ENCODE assay signal across 1 cellular context in the genomic region with DNA sequence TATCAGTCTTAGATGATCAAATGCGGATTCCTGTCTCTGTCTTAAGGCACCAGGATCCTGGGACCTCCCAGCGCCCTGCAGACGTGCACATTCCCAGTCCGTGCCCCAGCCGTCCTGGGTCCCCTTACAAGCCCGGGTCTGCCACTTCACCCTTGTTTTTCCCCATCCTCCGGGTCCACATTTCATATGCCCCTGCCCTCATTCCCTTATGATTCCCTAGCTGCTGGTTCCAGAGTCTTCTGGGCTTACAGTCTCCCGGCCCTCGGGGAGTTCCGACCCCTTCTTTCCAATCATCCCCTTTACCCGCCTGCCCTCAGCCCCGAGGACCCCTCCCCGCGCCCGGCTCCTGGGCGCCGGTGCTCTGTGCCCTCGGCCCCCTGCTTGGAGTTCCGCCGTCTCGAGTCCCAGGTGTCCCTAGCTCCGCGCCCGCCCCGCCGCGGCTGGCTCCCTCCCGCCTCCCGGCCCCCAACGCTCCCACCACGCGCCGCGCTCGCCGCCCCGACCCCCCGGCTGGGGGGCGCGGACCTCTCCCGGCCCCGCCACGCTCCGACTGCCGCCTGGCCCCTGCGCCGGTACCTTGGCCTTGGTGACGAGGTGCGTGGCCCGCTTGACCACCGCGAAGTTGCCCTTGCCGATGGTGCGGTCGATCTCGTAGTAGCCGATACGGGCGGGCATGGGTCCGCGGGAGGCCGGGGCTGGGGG.
A peak's percentile ranks its signal among the peaks of the same experiment; 100 is the strongest.
TF ChIP-seq lines count a peak whose summit lies in the region.

No MANE protein-coding gene starts in this region.

TF ChIP-seq in WTC11, 78 proteins besides CTCF, POLR2A, EP300 and RAD21 (continued from another document):
- TF ChIP-seq, protein P1, sequence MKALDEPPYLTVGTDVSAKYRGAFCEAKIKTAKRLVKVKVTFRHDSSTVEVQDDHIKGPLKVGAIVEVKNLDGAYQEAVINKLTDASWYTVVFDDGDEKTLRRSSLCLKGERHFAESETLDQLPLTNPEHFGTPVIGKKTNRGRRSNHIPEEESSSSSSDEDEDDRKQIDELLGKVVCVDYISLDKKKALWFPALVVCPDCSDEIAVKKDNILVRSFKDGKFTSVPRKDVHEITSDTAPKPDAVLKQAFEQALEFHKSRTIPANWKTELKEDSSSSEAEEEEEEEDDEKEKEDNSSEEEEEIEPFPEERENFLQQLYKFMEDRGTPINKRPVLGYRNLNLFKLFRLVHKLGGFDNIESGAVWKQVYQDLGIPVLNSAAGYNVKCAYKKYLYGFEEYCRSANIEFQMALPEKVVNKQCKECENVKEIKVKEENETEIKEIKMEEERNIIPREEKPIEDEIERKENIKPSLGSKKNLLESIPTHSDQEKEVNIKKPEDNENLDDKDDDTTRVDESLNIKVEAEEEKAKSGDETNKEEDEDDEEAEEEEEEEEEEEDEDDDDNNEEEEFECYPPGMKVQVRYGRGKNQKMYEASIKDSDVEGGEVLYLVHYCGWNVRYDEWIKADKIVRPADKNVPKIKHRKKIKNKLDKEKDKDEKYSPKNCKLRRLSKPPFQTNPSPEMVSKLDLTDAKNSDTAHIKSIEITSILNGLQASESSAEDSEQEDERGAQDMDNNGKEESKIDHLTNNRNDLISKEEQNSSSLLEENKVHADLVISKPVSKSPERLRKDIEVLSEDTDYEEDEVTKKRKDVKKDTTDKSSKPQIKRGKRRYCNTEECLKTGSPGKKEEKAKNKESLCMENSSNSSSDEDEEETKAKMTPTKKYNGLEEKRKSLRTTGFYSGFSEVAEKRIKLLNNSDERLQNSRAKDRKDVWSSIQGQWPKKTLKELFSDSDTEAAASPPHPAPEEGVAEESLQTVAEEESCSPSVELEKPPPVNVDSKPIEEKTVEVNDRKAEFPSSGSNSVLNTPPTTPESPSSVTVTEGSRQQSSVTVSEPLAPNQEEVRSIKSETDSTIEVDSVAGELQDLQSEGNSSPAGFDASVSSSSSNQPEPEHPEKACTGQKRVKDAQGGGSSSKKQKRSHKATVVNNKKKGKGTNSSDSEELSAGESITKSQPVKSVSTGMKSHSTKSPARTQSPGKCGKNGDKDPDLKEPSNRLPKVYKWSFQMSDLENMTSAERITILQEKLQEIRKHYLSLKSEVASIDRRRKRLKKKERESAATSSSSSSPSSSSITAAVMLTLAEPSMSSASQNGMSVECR (CRISPR knock-in tag; IDR thresholded peaks at IDR 0.05; ENCODE audit: borderline replicate concordance): no peak
- no peak for TF ChIP-seq ELF4 (CRISPR knock-in tag; IDR thresholded peaks at IDR 0.05; ENCODE audit: low read depth)
- TF ChIP-seq, protein P2, sequence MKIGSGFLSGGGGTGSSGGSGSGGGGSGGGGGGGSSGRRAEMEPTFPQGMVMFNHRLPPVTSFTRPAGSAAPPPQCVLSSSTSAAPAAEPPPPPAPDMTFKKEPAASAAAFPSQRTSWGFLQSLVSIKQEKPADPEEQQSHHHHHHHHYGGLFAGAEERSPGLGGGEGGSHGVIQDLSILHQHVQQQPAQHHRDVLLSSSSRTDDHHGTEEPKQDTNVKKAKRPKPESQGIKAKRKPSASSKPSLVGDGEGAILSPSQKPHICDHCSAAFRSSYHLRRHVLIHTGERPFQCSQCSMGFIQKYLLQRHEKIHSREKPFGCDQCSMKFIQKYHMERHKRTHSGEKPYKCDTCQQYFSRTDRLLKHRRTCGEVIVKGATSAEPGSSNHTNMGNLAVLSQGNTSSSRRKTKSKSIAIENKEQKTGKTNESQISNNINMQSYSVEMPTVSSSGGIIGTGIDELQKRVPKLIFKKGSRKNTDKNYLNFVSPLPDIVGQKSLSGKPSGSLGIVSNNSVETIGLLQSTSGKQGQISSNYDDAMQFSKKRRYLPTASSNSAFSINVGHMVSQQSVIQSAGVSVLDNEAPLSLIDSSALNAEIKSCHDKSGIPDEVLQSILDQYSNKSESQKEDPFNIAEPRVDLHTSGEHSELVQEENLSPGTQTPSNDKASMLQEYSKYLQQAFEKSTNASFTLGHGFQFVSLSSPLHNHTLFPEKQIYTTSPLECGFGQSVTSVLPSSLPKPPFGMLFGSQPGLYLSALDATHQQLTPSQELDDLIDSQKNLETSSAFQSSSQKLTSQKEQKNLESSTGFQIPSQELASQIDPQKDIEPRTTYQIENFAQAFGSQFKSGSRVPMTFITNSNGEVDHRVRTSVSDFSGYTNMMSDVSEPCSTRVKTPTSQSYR (CRISPR knock-in tag; IDR thresholded peaks at IDR 0.05): no peak
- TF ChIP-seq, protein P3, sequence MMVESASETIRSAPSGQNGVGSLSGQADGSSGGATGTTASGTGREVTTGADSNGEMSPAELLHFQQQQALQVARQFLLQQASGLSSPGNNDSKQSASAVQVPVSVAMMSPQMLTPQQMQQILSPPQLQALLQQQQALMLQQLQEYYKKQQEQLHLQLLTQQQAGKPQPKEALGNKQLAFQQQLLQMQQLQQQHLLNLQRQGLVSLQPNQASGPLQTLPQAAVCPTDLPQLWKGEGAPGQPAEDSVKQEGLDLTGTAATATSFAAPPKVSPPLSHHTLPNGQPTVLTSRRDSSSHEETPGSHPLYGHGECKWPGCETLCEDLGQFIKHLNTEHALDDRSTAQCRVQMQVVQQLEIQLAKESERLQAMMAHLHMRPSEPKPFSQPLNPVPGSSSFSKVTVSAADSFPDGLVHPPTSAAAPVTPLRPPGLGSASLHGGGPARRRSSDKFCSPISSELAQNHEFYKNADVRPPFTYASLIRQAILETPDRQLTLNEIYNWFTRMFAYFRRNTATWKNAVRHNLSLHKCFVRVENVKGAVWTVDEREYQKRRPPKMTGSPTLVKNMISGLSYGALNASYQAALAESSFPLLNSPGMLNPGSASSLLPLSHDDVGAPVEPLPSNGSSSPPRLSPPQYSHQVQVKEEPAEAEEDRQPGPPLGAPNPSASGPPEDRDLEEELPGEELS (CRISPR knock-in tag; IDR thresholded peaks at IDR 0.05): peak; percentile 49; the same call in 1 of the 2 replicates
- TF ChIP-seq, protein P4, sequence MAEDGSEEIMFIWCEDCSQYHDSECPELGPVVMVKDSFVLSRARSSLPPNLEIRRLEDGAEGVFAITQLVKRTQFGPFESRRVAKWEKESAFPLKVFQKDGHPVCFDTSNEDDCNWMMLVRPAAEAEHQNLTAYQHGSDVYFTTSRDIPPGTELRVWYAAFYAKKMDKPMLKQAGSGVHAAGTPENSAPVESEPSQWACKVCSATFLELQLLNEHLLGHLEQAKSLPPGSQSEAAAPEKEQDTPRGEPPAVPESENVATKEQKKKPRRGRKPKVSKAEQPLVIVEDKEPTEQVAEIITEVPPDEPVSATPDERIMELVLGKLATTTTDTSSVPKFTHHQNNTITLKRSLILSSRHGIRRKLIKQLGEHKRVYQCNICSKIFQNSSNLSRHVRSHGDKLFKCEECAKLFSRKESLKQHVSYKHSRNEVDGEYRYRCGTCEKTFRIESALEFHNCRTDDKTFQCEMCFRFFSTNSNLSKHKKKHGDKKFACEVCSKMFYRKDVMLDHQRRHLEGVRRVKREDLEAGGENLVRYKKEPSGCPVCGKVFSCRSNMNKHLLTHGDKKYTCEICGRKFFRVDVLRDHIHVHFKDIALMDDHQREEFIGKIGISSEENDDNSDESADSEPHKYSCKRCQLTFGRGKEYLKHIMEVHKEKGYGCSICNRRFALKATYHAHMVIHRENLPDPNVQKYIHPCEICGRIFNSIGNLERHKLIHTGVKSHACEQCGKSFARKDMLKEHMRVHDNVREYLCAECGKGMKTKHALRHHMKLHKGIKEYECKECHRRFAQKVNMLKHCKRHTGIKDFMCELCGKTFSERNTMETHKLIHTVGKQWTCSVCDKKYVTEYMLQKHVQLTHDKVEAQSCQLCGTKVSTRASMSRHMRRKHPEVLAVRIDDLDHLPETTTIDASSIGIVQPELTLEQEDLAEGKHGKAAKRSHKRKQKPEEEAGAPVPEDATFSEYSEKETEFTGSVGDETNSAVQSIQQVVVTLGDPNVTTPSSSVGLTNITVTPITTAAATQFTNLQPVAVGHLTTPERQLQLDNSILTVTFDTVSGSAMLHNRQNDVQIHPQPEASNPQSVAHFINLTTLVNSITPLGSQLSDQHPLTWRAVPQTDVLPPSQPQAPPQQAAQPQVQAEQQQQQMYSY (CRISPR knock-in tag; IDR thresholded peaks at IDR 0.05): no peak
